Comparison of ENCODE assay signal across 1 cellular context in the genomic region with DNA sequence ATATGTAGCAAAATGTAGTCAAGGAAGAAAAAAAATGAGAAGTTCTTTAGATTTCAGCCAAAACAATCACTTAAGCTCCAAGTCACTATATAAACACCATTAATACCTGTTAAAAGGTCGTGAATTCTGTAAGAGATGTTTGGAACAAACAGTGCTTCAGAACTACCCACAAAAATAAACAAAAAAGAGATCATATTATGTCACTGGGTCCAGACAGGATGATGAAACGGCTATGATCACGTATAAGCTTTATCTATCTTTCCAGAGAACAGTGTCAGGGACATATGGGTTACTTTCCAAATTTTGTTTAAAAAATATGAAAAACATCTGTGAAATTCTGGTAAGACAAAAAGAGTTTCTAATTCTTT.
TF ChIP-seq lines count a peak whose summit lies in the region.

No MANE protein-coding gene starts in this region.

TF ChIP-seq in HepG2, 621 proteins besides CTCF, POLR2A, EP300 and RAD21 (continued from another document and continues in another):
- TF ChIP-seq, protein P1, sequence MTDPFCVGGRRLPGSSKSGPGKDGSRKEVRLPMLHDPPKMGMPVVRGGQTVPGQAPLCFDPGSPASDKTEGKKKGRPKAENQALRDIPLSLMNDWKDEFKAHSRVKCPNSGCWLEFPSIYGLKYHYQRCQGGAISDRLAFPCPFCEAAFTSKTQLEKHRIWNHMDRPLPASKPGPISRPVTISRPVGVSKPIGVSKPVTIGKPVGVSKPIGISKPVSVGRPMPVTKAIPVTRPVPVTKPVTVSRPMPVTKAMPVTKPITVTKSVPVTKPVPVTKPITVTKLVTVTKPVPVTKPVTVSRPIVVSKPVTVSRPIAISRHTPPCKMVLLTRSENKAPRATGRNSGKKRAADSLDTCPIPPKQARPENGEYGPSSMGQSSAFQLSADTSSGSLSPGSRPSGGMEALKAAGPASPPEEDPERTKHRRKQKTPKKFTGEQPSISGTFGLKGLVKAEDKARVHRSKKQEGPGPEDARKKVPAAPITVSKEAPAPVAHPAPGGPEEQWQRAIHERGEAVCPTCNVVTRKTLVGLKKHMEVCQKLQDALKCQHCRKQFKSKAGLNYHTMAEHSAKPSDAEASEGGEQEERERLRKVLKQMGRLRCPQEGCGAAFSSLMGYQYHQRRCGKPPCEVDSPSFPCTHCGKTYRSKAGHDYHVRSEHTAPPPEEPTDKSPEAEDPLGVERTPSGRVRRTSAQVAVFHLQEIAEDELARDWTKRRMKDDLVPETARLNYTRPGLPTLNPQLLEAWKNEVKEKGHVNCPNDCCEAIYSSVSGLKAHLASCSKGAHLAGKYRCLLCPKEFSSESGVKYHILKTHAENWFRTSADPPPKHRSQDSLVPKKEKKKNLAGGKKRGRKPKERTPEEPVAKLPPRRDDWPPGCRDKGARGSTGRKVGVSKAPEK (CRISPR knock-in tag; IDR thresholded peaks at IDR 0.05; ENCODE audit: borderline replicate concordance): no peak
- TF ChIP-seq SMAD3 (CRISPR knock-in tag; IDR thresholded peaks at IDR 0.05): peak; percentile 85; the same call in 1 of the 2 replicates
- no peak for TF ChIP-seq ZNF326 (CRISPR knock-in tag; IDR thresholded peaks at IDR 0.05; ENCODE audit: borderline replicate concordance)
- TF ChIP-seq, protein P2, sequence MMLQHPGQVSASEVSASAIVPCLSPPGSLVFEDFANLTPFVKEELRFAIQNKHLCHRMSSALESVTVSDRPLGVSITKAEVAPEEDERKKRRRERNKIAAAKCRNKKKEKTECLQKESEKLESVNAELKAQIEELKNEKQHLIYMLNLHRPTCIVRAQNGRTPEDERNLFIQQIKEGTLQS (CRISPR knock-in tag; IDR thresholded peaks at IDR 0.05): peak; percentile 72; the same call in 1 of the 2 replicates
- TF ChIP-seq SAFB2 (CRISPR knock-in tag; IDR thresholded peaks at IDR 0.05; ENCODE audit: borderline replicate concordance, low read depth): no peak
- no peak for TF ChIP-seq GATA4 (IDR thresholded peaks at IDR 0.05; ENCODE audit: borderline replicate concordance, low read depth)
- TF ChIP-seq NCOA1 (CRISPR knock-in tag; IDR thresholded peaks at IDR 0.05): no peak
- TF ChIP-seq KDM3A (CRISPR knock-in tag; IDR thresholded peaks at IDR 0.05; ENCODE audit: low read depth): peak; percentile 24; the same call in 1 of the 2 replicates
- TF ChIP-seq, protein P3, sequence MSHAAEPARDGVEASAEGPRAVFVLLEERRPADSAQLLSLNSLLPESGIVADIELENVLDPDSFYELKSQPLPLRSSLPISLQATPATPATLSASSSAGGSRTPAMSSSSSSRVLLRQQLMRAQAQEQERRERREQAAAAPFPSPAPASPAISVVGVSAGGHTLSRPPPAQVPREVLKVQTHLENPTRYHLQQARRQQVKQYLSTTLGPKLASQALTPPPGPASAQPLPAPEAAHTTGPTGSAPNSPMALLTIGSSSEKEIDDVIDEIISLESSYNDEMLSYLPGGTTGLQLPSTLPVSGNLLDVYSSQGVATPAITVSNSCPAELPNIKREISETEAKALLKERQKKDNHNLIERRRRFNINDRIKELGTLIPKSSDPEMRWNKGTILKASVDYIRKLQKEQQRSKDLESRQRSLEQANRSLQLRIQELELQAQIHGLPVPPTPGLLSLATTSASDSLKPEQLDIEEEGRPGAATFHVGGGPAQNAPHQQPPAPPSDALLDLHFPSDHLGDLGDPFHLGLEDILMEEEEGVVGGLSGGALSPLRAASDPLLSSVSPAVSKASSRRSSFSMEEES (CRISPR knock-in tag; IDR thresholded peaks at IDR 0.05): no peak
- TF ChIP-seq NR2F6 (IDR thresholded peaks at IDR 0.05): peak; percentile 75
- peak; percentile 75; the same call in 1 of the 2 replicates for TF ChIP-seq NR2F6 (CRISPR knock-in tag; IDR thresholded peaks at IDR 0.05)
- TF ChIP-seq, protein P4, sequence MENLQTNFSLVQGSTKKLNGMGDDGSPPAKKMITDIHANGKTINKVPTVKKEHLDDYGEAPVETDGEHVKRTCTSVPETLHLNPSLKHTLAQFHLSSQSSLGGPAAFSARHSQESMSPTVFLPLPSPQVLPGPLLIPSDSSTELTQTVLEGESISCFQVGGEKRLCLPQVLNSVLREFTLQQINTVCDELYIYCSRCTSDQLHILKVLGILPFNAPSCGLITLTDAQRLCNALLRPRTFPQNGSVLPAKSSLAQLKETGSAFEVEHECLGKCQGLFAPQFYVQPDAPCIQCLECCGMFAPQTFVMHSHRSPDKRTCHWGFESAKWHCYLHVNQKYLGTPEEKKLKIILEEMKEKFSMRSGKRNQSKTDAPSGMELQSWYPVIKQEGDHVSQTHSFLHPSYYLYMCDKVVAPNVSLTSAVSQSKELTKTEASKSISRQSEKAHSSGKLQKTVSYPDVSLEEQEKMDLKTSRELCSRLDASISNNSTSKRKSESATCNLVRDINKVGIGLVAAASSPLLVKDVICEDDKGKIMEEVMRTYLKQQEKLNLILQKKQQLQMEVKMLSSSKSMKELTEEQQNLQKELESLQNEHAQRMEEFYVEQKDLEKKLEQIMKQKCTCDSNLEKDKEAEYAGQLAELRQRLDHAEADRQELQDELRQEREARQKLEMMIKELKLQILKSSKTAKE (CRISPR knock-in tag; IDR thresholded peaks at IDR 0.05; ENCODE audit: borderline replicate concordance): peak; percentile 86
- TF ChIP-seq FOXA1 (IDR thresholded peaks at IDR 0.05): 0 out of 2 replicates have a peak, but pooled peaks have one; percentile 32
- TF ChIP-seq FOXA1 (CRISPR knock-in tag; IDR thresholded peaks at IDR 0.05): peak; percentile 56
- TF ChIP-seq EEA1 (CRISPR knock-in tag; IDR thresholded peaks at IDR 0.05; ENCODE audit: borderline replicate concordance): no peak
- no peak for TF ChIP-seq HNF4G (IDR thresholded peaks at IDR 0.05; ENCODE audit: borderline replicate concordance, low read depth, low read length)
- no peak for TF ChIP-seq HNF4G (CRISPR knock-in tag; IDR thresholded peaks at IDR 0.05; ENCODE audit: borderline replicate concordance, low read depth)
- TF ChIP-seq ATF7 (IDR thresholded peaks at IDR 0.05): peak; percentile 63
- TF ChIP-seq ATF7 (CRISPR knock-in tag; IDR thresholded peaks at IDR 0.05): no peak
- TF ChIP-seq FOXK2 (IDR thresholded peaks at IDR 0.05): no peak; the same call in 1 of the 2 replicates
- TF ChIP-seq TCF7 (IDR thresholded peaks at IDR 0.05; ENCODE audit: low read depth): peak; percentile 81
- TF ChIP-seq ZNF761 (CRISPR knock-in tag; conservative IDR thresholded peaks at IDR 0.05): no peak
- TF ChIP-seq, protein P5, sequence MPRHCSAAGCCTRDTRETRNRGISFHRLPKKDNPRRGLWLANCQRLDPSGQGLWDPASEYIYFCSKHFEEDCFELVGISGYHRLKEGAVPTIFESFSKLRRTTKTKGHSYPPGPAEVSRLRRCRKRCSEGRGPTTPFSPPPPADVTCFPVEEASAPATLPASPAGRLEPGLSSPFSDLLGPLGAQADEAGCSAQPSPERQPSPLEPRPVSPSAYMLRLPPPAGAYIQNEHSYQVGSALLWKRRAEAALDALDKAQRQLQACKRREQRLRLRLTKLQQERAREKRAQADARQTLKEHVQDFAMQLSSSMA (CRISPR knock-in tag; IDR thresholded peaks at IDR 0.05): no peak
- peak; percentile 59; the same call in 1 of the 2 replicates for TF ChIP-seq SAP130 (CRISPR knock-in tag; IDR thresholded peaks at IDR 0.05; ENCODE audit: low read depth)
- TF ChIP-seq, protein P6, sequence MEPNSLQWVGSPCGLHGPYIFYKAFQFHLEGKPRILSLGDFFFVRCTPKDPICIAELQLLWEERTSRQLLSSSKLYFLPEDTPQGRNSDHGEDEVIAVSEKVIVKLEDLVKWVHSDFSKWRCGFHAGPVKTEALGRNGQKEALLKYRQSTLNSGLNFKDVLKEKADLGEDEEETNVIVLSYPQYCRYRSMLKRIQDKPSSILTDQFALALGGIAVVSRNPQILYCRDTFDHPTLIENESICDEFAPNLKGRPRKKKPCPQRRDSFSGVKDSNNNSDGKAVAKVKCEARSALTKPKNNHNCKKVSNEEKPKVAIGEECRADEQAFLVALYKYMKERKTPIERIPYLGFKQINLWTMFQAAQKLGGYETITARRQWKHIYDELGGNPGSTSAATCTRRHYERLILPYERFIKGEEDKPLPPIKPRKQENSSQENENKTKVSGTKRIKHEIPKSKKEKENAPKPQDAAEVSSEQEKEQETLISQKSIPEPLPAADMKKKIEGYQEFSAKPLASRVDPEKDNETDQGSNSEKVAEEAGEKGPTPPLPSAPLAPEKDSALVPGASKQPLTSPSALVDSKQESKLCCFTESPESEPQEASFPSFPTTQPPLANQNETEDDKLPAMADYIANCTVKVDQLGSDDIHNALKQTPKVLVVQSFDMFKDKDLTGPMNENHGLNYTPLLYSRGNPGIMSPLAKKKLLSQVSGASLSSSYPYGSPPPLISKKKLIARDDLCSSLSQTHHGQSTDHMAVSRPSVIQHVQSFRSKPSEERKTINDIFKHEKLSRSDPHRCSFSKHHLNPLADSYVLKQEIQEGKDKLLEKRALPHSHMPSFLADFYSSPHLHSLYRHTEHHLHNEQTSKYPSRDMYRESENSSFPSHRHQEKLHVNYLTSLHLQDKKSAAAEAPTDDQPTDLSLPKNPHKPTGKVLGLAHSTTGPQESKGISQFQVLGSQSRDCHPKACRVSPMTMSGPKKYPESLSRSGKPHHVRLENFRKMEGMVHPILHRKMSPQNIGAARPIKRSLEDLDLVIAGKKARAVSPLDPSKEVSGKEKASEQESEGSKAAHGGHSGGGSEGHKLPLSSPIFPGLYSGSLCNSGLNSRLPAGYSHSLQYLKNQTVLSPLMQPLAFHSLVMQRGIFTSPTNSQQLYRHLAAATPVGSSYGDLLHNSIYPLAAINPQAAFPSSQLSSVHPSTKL (CRISPR knock-in tag; IDR thresholded peaks at IDR 0.05): peak; percentile 96
- TF ChIP-seq ZNF24 (IDR thresholded peaks at IDR 0.05): no peak
- peak; percentile 53 for TF ChIP-seq KDM6A (CRISPR knock-in tag; IDR thresholded peaks at IDR 0.05; ENCODE audit: low read depth)
- TF ChIP-seq MIXL1 (CRISPR knock-in tag; IDR thresholded peaks at IDR 0.05): peak; percentile 67; the same call in 1 of the 2 replicates
- TF ChIP-seq ZNF749 (CRISPR knock-in tag; IDR thresholded peaks at IDR 0.05; ENCODE audit: borderline replicate concordance): no peak
- no peak for TF ChIP-seq ZNF510 (CRISPR knock-in tag; IDR thresholded peaks at IDR 0.05; ENCODE audit: low read depth)
- TF ChIP-seq ZNF337 (CRISPR knock-in tag; IDR thresholded peaks at IDR 0.05; ENCODE audit: borderline replicate concordance, low read depth): no peak
- peak; percentile 92 for TF ChIP-seq RARA (CRISPR knock-in tag; IDR thresholded peaks at IDR 0.05)
- TF ChIP-seq ZFP36L2 (CRISPR knock-in tag; IDR thresholded peaks at IDR 0.05): no peak
- TF ChIP-seq, protein P7, sequence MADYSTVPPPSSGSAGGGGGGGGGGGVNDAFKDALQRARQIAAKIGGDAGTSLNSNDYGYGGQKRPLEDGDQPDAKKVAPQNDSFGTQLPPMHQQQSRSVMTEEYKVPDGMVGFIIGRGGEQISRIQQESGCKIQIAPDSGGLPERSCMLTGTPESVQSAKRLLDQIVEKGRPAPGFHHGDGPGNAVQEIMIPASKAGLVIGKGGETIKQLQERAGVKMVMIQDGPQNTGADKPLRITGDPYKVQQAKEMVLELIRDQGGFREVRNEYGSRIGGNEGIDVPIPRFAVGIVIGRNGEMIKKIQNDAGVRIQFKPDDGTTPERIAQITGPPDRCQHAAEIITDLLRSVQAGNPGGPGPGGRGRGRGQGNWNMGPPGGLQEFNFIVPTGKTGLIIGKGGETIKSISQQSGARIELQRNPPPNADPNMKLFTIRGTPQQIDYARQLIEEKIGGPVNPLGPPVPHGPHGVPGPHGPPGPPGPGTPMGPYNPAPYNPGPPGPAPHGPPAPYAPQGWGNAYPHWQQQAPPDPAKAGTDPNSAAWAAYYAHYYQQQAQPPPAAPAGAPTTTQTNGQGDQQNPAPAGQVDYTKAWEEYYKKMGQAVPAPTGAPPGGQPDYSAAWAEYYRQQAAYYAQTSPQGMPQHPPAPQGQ (CRISPR knock-in tag; IDR thresholded peaks at IDR 0.05; ENCODE audit: borderline replicate concordance): no peak
- TF ChIP-seq SRSF4 (IDR thresholded peaks at IDR 0.05; ENCODE audit: low read depth, low read length, poor library complexity, severe bottlenecking): no peak
- no peak for TF ChIP-seq ZNF264 (CRISPR knock-in tag; IDR thresholded peaks at IDR 0.05)
- TF ChIP-seq SMC3 (IDR thresholded peaks at IDR 0.05; ENCODE audit: low read length): no peak
- TF ChIP-seq SMARCC2 (IDR thresholded peaks at IDR 0.05): 0 out of 2 replicates have a peak, but pooled peaks have one; percentile 27
- peak; percentile 87 for TF ChIP-seq SKI (IDR thresholded peaks at IDR 0.05; ENCODE audit: partially characterized antibody)
- TF ChIP-seq, protein P8, sequence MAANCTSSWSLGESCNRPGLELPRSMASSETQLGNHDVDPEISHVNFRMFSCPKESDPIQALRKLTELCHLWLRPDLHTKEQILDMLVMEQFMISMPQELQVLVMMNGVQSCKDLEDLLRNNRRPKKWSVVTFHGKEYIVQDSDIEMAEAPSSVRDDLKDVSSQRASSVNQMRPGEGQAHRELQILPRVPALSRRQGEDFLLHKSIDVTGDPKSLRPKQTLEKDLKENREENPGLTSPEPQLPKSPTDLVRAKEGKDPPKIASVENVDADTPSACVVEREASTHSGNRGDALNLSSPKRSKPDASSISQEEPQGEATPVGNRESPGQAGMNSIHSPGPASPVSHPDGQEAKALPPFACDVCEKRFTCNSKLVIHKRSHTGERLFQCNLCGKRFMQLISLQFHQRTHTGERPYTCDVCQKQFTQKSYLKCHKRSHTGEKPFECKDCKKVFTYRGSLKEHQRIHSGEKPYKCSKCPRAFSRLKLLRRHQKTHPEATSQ (CRISPR knock-in tag; IDR thresholded peaks at IDR 0.05; ENCODE audit: borderline replicate concordance): no peak
- TF ChIP-seq SPEN (CRISPR knock-in tag; IDR thresholded peaks at IDR 0.05; ENCODE audit: low read depth): no peak
- peak; percentile 89 for TF ChIP-seq PPARG (CRISPR knock-in tag; conservative IDR thresholded peaks at IDR 0.05)
- TF ChIP-seq ZC3H4 (CRISPR knock-in tag; IDR thresholded peaks at IDR 0.05; ENCODE audit: borderline replicate concordance): no peak
- no peak for TF ChIP-seq HES4 (CRISPR knock-in tag; IDR thresholded peaks at IDR 0.05; ENCODE audit: borderline replicate concordance)
- no peak for TF ChIP-seq KDM5B (CRISPR knock-in tag; IDR thresholded peaks at IDR 0.05; ENCODE audit: borderline replicate concordance)
- TF ChIP-seq STAG1 (CRISPR knock-in tag; IDR thresholded peaks at IDR 0.05): 0 out of 2 replicates have a peak, but pooled peaks have one; percentile 5
